1 cellular context compared by ENCODE assay signal in the genomic region with DNA sequence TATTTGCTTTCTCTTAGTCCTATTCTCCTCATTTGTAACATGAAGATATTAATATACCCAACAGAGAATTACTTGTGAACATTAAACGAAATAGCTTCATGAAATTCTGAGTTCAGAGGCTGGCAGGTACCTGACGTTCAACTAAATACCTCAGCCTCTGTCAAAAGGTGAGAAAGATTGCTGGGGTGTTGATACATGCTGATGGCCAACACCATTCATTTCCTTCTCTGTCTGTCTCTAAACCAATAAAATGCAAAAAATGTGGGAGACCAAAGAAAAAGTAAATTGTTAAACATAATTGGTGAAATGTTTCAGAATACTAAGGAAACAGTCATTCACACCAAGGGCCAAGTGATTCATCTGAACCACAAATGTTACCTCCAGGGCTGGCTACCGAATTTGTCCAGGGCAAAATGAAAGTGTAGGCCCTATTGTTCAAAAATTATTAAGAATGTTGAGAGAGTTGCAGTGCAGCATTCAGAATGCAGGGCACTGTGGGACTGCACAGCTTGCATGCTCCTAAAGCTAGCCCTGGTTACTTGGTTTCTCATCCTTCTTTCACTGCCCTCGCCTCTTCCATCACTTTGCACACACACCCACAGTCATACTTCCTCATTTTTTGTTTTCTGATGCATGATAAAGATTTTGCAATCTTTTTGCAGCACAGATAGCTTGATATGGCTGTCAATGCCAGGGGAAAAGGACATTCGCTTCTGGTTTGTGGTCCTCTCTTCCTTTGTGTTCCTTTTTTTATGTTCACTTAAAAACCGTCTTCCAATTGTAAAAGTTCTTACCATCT.
TF ChIP-seq lines count a peak whose summit lies in the region.

No MANE protein-coding gene starts in this region.

TF ChIP-seq in SK-N-SH treated with all-trans-retinoic acid at 6 μM for 48 hours, 23 proteins besides CTCF, POLR2A, EP300 and RAD21 (continued from another document):
- TF ChIP-seq, protein P1, sequence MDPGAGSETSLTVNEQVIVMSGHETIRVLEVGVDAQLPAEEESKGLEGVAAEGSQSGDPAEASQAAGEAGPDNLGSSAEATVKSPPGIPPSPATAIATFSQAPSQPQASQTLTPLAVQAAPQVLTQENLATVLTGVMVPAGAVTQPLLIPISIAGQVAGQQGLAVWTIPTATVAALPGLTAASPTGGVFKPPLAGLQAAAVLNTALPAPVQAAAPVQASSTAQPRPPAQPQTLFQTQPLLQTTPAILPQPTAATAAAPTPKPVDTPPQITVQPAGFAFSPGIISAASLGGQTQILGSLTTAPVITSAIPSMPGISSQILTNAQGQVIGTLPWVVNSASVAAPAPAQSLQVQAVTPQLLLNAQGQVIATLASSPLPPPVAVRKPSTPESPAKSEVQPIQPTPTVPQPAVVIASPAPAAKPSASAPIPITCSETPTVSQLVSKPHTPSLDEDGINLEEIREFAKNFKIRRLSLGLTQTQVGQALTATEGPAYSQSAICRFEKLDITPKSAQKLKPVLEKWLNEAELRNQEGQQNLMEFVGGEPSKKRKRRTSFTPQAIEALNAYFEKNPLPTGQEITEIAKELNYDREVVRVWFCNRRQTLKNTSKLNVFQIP (CRISPR knock-in tag; IDR thresholded peaks at IDR 0.05; ENCODE audit: borderline replicate concordance, low read depth), result no peak
